27 cellular contexts compared by ENCODE assay signal in the genomic region with DNA sequence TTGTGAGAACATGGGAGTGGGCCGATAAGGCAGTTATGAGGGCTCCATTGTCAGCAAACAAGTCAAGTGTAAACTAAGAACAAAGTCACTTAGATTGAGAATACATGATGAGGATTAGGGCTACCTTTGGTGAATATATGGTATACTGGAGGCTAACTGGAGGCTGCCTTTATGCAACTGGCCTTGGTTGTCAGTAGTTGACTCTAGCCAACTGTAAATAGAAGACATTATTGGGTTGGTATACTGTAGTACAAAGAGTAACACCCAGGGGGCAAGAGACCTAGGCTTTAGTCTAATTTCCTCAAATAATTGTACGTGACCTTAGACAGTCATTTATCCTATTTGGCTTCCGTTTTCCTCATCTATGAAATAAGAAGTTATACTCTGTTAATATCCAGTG.
"Had no signal": no experiment of that assay in that cellular context is flagged by ENCODE, and none has a peak within 500 bp of the region (broad histone marks: within the 10 kb centered on the region; RNA-seq: fewer than 3 reads in every experiment).

No MANE protein-coding gene starts in this region.

- ATAC-seq: activated T-cell treated with anti-CD3 and anti-CD28 coated beads, Interleukin-2, amount 50 U/mL, for 72 hours; body of pancreas; lower lobe of right lung; mucosa of descending colon; right cardiac atrium; stimulated activated naive CD8-positive, alpha-beta T cell treated with anti-CD3 and anti-CD28 coated beads, Interleukin-15, Interleukin-2, amounts not matched to agents 100 U/mL and 50 U/mL, for 24 hours had no signal

- DNase-seq: activated B cell treated with CpG ODN at 0.5 μM for 24 hours; activated CD4-positive, alpha-beta memory T cell treated with anti-CD3 and anti-CD28 coated beads for 36 hours; activated CD4-positive, alpha-beta T cell treated with anti-CD3 and anti-CD28 coated beads for 4 hours; activated effector memory CD4-positive, alpha-beta T cell treated with anti-CD3 and anti-CD28 coated beads, Interleukin-2, amount 50 U/mL, for 16 hours; activated naive CD4-positive, alpha-beta T cell treated with anti-CD3 and anti-CD28 coated beads, Interleukin-2, amount 50 U/mL, for 16 hours; activated T-cell treated with anti-CD3 and anti-CD28 coated beads, Interleukin-2, amount 50 U/mL, for 72 hours; anterior cingulate cortex; body of pancreas; effector CD4-positive, alpha-beta T cell; foreskin melanocyte; glutamatergic neuron; immature natural killer cell; lower lobe of right lung; mesendoderm; mucosa of descending colon; nephron progenitor cell; nucleus accumbens; right cardiac atrium; stimulated activated CD4-positive, alpha-beta T cell treated with anti-CD3 and anti-CD28 coated beads, Interleukin-12 subunit alpha, Interleukin-12 subunit beta, amount 100 ng/mL, for 4 hours; stimulated activated CD4-positive, alpha-beta T cell treated with anti-CD3 and anti-CD28 coated beads, Interleukin-4, amount 100 ng/mL, for 4 hours; stimulated activated naive CD8-positive, alpha-beta T cell treated with anti-CD3 and anti-CD28 coated beads, Interleukin-15, Interleukin-2, amounts not matched to agents 100 U/mL and 50 U/mL, for 24 hours; T-helper 9 cell had no signal

- H3K4me1 ChIP-seq: body of pancreas, lower lobe of right lung, parathyroid adenoma, upper lobe of left lung had no signal

- H3K27me3 Mint-ChIP-seq: activated B cell treated with CpG ODN at 0.5 μM for 24 hours; activated CD4-positive, alpha-beta memory T cell treated with anti-CD3 and anti-CD28 coated beads for 36 hours; dendritic cell treated with granulocyte-macrophage colony-stimulating factor and Interleukin-4, amounts not matched to agents 40 ng/mL and 50 ng/mL, for 4 days had no signal

- H3K27ac ChIP-seq: body of pancreas, cardiac muscle cell, hepatocyte, lower lobe of right lung, parathyroid adenoma, upper lobe of left lung had no signal

- H3K9me3 ChIP-seq: body of pancreas, lower lobe of right lung, mucosa of descending colon, upper lobe of left lung had no signal

- H2AFZ ChIP-seq: hepatocyte, parathyroid adenoma had no signal

- H3K4me3 Mint-ChIP-seq: activated B cell treated with CpG ODN at 0.5 μM for 24 hours; activated CD4-positive, alpha-beta memory T cell treated with anti-CD3 and anti-CD28 coated beads for 36 hours; activated T-cell treated with anti-CD3 and anti-CD28 coated beads, Interleukin-2, amount 50 U/mL, for 72 hours; dendritic cell treated with granulocyte-macrophage colony-stimulating factor and Interleukin-4, amounts not matched to agents 40 ng/mL and 50 ng/mL, for 4 days; immature natural killer cell; nephron progenitor cell had no signal

- H3K27me3 ChIP-seq: body of pancreas, cardiac muscle cell, hepatocyte, upper lobe of left lung had no signal

- H3K36me3 ChIP-seq: cardiac muscle cell, lower lobe of right lung, upper lobe of left lung had no signal

- H3K36me3 Mint-ChIP-seq: activated CD4-positive, alpha-beta memory T cell treated with anti-CD3 and anti-CD28 coated beads for 36 hours; immature natural killer cell had no signal

- H3K4me2 ChIP-seq: hepatocyte had no signal

- H3K27ac Mint-ChIP-seq: activated B cell treated with CpG ODN at 0.5 μM for 24 hours; activated CD4-positive, alpha-beta memory T cell treated with anti-CD3 and anti-CD28 coated beads for 36 hours; activated T-cell treated with anti-CD3 and anti-CD28 coated beads, Interleukin-2, amount 50 U/mL, for 72 hours; dendritic cell treated with granulocyte-macrophage colony-stimulating factor and Interleukin-4, amounts not matched to agents 40 ng/mL and 50 ng/mL, for 4 days; immature natural killer cell; nephron progenitor cell had no signal

- H3K4me3 ChIP-seq: body of pancreas, cardiac muscle cell, hepatocyte, lower lobe of right lung, mucosa of descending colon, upper lobe of left lung had no signal

- H3K9me3 Mint-ChIP-seq: activated B cell treated with CpG ODN at 0.5 μM for 24 hours; dendritic cell treated with granulocyte-macrophage colony-stimulating factor and Interleukin-4, amounts not matched to agents 40 ng/mL and 50 ng/mL, for 4 days; immature natural killer cell had no signal
